ENCODE assay signal across 7 cellular contexts in genomic region chr20:53737404-53738038, GRCh38.
DNase-seq lines count a peak whose midpoint lies in the region; ATAC-seq and TF ChIP-seq lines count a peak whose summit lies in the region.

No MANE protein-coding gene starts in this region.

- H3K27ac ChIP-seq in ascending aorta, result no peak overlapping the region

- DNase-seq in OCI-M1 (lab: John Stamatoyannopoulos, UW) (peak; percentile 70), fibroblast of gingiva (ENCODE audit: low read depth) (peak; percentile 42), ascending aorta (ENCODE audit: low spot score in 2 of 2) (no peak), AG08396 (ENCODE audit: low spot score) (no peak)

- intact Hi-C loops in ascending aorta (cut with DNase I), result no loop called here

- TF ChIP-seq CTCF in ascending aorta (IDR thresholded peaks at IDR 0.05), result no peak

- H3K4me2 ChIP-seq in skeletal muscle satellite cell (ENCODE audit: low read length), result peak overlapping the region; percentile 72

- peak overlapping the region; percentile 81 for H3K9ac ChIP-seq in skeletal muscle satellite cell (ENCODE audit: low read depth, low read length)

- H3K9me3 ChIP-seq in skeletal muscle satellite cell (replicated peaks; ENCODE audit: low read length) (no peaks in the 10 kb centered on the region), ascending aorta (no peaks in the 10 kb centered on the region)

- H3K4me1 ChIP-seq in skeletal muscle satellite cell (ENCODE audit: control insufficient read depth, insufficient read depth, low read length), result peaks cover 48% of the 10 kb centered on the region
- H3K4me1 ChIP-seq in ascending aorta, result no peaks in the 10 kb centered on the region

- ATAC-seq in GM19463 (IDR thresholded peaks at IDR 0.05; ENCODE audit: unreplicated experiment) (peak; percentile 15), GM19467 (IDR thresholded peaks at IDR 0.05; ENCODE audit: unreplicated experiment) (no peak)

- H3K27me3 ChIP-seq in skeletal muscle satellite cell (ENCODE audit: control insufficient read depth, insufficient read depth, low read length) (no peaks in the 10 kb centered on the region), ascending aorta (no peaks in the 10 kb centered on the region)

- H3K4me3 ChIP-seq in skeletal muscle satellite cell (ENCODE audit: low read length) (no peak overlapping the region), ascending aorta (no peak overlapping the region)

- no peaks in the 10 kb centered on the region for H3K36me3 ChIP-seq in skeletal muscle satellite cell (ENCODE audit: insufficient read depth, low read length)
- H3K36me3 ChIP-seq in ascending aorta, result no peaks in the 10 kb centered on the region

Comparison
In these comparisons a context has a peak if more than half of its experiments do, and no peak if none do; other contexts are left out.
1. DNase-seq: peak in OCI-M1 (single experiment) and fibroblast of gingiva (single experiment); none in ascending aorta (0 of 2) and AG08396 (single experiment).